1 cellular context compared by ENCODE assay signal in the genomic region with DNA sequence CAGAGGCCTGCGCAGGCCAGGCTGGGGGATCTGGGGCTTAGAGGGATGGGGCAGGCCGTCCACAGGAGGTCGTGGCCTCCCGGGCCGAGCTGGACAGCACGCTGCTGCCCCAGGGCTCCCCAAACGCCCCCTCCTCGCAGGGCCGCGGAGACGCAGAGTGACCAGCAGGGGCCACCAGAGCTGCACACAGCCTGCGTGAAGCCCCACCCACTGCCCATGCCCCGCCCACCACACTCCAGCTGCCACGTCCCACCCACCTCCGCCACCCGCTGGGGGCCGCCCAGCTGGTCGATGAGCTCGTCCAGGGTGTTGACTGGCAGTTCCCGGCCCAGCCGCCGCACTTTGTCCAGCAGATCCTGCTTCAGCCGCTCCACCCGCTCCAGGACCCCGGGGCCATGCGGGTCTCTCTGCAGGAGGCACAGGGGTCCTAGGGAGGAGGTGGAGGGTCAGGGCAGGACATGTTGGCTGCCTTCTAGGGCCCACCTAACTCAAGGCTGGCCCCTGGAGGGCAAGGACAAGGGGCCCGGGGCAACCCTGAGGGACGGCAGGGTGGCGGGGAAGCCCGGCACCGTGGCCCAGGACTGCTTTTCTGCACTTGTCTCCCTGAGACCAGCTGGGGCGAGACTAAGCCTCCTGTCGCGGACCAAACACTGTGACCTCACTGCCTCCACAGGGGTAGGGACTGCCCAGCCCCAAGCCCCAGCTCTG.
A peak's percentile ranks its signal among the peaks of the same experiment; 100 is the strongest.
TF ChIP-seq lines count a peak whose summit lies in the region.

No MANE protein-coding gene starts in this region.

TF ChIP-seq in HepG2, 621 proteins besides CTCF, POLR2A, EP300 and RAD21 (continued from another document and continues in another):
- TF ChIP-seq, protein P1, sequence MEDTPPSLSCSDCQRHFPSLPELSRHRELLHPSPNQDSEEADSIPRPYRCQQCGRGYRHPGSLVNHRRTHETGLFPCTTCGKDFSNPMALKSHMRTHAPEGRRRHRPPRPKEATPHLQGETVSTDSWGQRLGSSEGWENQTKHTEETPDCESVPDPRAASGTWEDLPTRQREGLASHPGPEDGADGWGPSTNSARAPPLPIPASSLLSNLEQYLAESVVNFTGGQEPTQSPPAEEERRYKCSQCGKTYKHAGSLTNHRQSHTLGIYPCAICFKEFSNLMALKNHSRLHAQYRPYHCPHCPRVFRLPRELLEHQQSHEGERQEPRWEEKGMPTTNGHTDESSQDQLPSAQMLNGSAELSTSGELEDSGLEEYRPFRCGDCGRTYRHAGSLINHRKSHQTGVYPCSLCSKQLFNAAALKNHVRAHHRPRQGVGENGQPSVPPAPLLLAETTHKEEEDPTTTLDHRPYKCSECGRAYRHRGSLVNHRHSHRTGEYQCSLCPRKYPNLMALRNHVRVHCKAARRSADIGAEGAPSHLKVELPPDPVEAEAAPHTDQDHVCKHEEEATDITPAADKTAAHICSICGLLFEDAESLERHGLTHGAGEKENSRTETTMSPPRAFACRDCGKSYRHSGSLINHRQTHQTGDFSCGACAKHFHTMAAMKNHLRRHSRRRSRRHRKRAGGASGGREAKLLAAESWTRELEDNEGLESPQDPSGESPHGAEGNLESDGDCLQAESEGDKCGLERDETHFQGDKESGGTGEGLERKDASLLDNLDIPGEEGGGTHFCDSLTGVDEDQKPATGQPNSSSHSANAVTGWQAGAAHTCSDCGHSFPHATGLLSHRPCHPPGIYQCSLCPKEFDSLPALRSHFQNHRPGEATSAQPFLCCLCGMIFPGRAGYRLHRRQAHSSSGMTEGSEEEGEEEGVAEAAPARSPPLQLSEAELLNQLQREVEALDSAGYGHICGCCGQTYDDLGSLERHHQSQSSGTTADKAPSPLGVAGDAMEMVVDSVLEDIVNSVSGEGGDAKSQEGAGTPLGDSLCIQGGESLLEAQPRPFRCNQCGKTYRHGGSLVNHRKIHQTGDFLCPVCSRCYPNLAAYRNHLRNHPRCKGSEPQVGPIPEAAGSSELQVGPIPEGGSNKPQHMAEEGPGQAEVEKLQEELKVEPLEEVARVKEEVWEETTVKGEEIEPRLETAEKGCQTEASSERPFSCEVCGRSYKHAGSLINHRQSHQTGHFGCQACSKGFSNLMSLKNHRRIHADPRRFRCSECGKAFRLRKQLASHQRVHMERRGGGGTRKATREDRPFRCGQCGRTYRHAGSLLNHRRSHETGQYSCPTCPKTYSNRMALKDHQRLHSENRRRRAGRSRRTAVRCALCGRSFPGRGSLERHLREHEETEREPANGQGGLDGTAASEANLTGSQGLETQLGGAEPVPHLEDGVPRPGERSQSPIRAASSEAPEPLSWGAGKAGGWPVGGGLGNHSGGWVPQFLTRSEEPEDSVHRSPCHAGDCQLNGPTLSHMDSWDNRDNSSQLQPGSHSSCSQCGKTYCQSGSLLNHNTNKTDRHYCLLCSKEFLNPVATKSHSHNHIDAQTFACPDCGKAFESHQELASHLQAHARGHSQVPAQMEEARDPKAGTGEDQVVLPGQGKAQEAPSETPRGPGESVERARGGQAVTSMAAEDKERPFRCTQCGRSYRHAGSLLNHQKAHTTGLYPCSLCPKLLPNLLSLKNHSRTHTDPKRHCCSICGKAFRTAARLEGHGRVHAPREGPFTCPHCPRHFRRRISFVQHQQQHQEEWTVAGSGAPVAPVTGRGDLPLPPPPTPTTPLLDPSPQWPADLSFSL (CRISPR knock-in tag; IDR thresholded peaks at IDR 0.05) = no peak
- TF ChIP-seq ZFP90 (CRISPR knock-in tag; IDR thresholded peaks at IDR 0.05; ENCODE audit: borderline replicate concordance) = no peak
- TF ChIP-seq ZMYM4 (CRISPR knock-in tag; IDR thresholded peaks at IDR 0.05) = peak; percentile 69; the same call in 1 of the 2 replicates
- no peak for TF ChIP-seq CC2D1A (CRISPR knock-in tag; IDR thresholded peaks at IDR 0.05)
- peak; percentile 44; the same call in 1 of the 2 replicates for TF ChIP-seq JUND (CRISPR knock-in tag; IDR thresholded peaks at IDR 0.05)
- peak; percentile 54; the same call in 1 of the 2 replicates for TF ChIP-seq CREB1 (IDR thresholded peaks at IDR 0.05)
- TF ChIP-seq CREB1 (CRISPR knock-in tag; IDR thresholded peaks at IDR 0.05) = no peak
- TF ChIP-seq JARID2 (CRISPR knock-in tag; IDR thresholded peaks at IDR 0.05; ENCODE audit: insufficient replicate concordance) = peak; percentile 66
- no peak for TF ChIP-seq ZKSCAN5 (CRISPR knock-in tag; IDR thresholded peaks at IDR 0.05)
- TF ChIP-seq ZNF629 (CRISPR knock-in tag; conservative IDR thresholded peaks at IDR 0.05) = no peak
- no peak for TF ChIP-seq ZNF432 (CRISPR knock-in tag; IDR thresholded peaks at IDR 0.05; ENCODE audit: borderline replicate concordance)
- TF ChIP-seq ZNF614 (CRISPR knock-in tag; IDR thresholded peaks at IDR 0.05; ENCODE audit: borderline replicate concordance) = peak; percentile 80; the same call in 1 of the 2 replicates
- TF ChIP-seq HOXA5 (CRISPR knock-in tag; IDR thresholded peaks at IDR 0.05) = peak; percentile 65; the same call in 1 of the 2 replicates
- no peak for TF ChIP-seq ZNF44 (CRISPR knock-in tag; IDR thresholded peaks at IDR 0.05)
- TF ChIP-seq, protein P2, sequence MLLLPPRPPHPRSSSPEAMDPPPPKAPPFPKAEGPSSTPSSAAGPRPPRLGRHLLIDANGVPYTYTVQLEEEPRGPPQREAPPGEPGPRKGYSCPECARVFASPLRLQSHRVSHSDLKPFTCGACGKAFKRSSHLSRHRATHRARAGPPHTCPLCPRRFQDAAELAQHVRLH (CRISPR knock-in tag; IDR thresholded peaks at IDR 0.05; ENCODE audit: borderline replicate concordance, low read depth) = no peak
- no peak for TF ChIP-seq ZNF12 (CRISPR knock-in tag; IDR thresholded peaks at IDR 0.05)
- TF ChIP-seq ZNF143 (CRISPR knock-in tag; IDR thresholded peaks at IDR 0.05) = no peak
- TF ChIP-seq, protein P3, sequence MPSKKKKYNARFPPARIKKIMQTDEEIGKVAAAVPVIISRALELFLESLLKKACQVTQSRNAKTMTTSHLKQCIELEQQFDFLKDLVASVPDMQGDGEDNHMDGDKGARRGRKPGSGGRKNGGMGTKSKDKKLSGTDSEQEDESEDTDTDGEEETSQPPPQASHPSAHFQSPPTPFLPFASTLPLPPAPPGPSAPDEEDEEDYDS (CRISPR knock-in tag; IDR thresholded peaks at IDR 0.05) = peak; percentile 80
- no peak; the same call in 1 of the 2 replicates for TF ChIP-seq ZNF274 (CRISPR knock-in tag; IDR thresholded peaks at IDR 0.05)
- TF ChIP-seq SOX6 (IDR thresholded peaks at IDR 0.05) = no peak
- peak; percentile 46 for TF ChIP-seq SOX6 (CRISPR knock-in tag; IDR thresholded peaks at IDR 0.05)
- TF ChIP-seq ZBTB42 (CRISPR knock-in tag; IDR thresholded peaks at IDR 0.05) = peak; percentile 64; the same call in 1 of the 2 replicates
- TF ChIP-seq, protein P4, sequence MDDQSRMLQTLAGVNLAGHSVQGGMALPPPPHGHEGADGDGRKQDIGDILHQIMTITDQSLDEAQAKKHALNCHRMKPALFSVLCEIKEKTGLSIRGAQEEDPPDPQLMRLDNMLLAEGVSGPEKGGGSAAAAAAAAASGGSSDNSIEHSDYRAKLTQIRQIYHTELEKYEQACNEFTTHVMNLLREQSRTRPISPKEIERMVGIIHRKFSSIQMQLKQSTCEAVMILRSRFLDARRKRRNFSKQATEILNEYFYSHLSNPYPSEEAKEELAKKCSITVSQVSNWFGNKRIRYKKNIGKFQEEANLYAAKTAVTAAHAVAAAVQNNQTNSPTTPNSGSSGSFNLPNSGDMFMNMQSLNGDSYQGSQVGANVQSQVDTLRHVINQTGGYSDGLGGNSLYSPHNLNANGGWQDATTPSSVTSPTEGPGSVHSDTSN (CRISPR knock-in tag; IDR thresholded peaks at IDR 0.05; ENCODE audit: borderline replicate concordance) = no peak
- no peak; the same call in 1 of the 2 replicates for TF ChIP-seq RBAK (CRISPR knock-in tag; IDR thresholded peaks at IDR 0.05)
- no peak for TF ChIP-seq DNMT1 (CRISPR knock-in tag; IDR thresholded peaks at IDR 0.05)
- TF ChIP-seq TSC22D2 (CRISPR knock-in tag; IDR thresholded peaks at IDR 0.05; ENCODE audit: borderline replicate concordance) = no peak
- TF ChIP-seq, protein P5, sequence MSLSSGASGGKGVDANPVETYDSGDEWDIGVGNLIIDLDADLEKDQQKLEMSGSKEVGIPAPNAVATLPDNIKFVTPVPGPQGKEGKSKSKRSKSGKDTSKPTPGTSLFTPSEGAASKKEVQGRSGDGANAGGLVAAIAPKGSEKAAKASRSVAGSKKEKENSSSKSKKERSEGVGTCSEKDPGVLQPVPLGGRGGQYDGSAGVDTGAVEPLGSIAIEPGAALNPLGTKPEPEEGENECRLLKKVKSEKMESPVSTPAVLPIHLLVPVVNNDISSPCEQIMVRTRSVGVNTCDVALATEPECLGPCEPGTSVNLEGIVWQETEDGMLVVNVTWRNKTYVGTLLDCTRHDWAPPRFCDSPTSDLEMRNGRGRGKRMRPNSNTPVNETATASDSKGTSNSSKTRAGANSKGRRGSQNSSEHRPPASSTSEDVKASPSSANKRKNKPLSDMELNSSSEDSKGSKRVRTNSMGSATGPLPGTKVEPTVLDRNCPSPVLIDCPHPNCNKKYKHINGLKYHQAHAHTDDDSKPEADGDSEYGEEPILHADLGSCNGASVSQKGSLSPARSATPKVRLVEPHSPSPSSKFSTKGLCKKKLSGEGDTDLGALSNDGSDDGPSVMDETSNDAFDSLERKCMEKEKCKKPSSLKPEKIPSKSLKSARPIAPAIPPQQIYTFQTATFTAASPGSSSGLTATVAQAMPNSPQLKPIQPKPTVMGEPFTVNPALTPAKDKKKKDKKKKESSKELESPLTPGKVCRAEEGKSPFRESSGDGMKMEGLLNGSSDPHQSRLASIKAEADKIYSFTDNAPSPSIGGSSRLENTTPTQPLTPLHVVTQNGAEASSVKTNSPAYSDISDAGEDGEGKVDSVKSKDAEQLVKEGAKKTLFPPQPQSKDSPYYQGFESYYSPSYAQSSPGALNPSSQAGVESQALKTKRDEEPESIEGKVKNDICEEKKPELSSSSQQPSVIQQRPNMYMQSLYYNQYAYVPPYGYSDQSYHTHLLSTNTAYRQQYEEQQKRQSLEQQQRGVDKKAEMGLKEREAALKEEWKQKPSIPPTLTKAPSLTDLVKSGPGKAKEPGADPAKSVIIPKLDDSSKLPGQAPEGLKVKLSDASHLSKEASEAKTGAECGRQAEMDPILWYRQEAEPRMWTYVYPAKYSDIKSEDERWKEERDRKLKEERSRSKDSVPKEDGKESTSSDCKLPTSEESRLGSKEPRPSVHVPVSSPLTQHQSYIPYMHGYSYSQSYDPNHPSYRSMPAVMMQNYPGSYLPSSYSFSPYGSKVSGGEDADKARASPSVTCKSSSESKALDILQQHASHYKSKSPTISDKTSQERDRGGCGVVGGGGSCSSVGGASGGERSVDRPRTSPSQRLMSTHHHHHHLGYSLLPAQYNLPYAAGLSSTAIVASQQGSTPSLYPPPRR (CRISPR knock-in tag; IDR thresholded peaks at IDR 0.05; ENCODE audit: borderline replicate concordance) = peak; percentile 71
- 0 out of 2 replicates have a peak, but pooled peaks have one; percentile 24 for TF ChIP-seq BRCA1 (CRISPR knock-in tag; IDR thresholded peaks at IDR 0.05)
- TF ChIP-seq, protein P6, sequence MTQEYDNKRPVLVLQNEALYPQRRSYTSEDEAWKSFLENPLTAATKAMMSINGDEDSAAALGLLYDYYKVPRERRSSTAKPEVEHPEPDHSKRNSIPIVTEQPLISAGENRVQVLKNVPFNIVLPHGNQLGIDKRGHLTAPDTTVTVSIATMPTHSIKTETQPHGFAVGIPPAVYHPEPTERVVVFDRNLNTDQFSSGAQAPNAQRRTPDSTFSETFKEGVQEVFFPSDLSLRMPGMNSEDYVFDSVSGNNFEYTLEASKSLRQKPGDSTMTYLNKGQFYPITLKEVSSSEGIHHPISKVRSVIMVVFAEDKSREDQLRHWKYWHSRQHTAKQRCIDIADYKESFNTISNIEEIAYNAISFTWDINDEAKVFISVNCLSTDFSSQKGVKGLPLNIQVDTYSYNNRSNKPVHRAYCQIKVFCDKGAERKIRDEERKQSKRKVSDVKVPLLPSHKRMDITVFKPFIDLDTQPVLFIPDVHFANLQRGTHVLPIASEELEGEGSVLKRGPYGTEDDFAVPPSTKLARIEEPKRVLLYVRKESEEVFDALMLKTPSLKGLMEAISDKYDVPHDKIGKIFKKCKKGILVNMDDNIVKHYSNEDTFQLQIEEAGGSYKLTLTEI (CRISPR knock-in tag; conservative IDR thresholded peaks at IDR 0.05) = no peak
- TF ChIP-seq ZNF235 (CRISPR knock-in tag; IDR thresholded peaks at IDR 0.05; ENCODE audit: borderline replicate concordance) = no peak
- TF ChIP-seq, protein P7, sequence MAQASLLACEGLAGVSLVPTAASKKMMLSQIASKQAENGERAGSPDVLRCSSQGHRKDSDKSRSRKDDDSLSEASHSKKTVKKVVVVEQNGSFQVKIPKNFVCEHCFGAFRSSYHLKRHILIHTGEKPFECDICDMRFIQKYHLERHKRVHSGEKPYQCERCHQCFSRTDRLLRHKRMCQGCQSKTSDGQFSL (CRISPR knock-in tag; IDR thresholded peaks at IDR 0.05) = 0 out of 2 replicates have a peak, but pooled peaks have one; percentile 61
- TF ChIP-seq, protein P8, sequence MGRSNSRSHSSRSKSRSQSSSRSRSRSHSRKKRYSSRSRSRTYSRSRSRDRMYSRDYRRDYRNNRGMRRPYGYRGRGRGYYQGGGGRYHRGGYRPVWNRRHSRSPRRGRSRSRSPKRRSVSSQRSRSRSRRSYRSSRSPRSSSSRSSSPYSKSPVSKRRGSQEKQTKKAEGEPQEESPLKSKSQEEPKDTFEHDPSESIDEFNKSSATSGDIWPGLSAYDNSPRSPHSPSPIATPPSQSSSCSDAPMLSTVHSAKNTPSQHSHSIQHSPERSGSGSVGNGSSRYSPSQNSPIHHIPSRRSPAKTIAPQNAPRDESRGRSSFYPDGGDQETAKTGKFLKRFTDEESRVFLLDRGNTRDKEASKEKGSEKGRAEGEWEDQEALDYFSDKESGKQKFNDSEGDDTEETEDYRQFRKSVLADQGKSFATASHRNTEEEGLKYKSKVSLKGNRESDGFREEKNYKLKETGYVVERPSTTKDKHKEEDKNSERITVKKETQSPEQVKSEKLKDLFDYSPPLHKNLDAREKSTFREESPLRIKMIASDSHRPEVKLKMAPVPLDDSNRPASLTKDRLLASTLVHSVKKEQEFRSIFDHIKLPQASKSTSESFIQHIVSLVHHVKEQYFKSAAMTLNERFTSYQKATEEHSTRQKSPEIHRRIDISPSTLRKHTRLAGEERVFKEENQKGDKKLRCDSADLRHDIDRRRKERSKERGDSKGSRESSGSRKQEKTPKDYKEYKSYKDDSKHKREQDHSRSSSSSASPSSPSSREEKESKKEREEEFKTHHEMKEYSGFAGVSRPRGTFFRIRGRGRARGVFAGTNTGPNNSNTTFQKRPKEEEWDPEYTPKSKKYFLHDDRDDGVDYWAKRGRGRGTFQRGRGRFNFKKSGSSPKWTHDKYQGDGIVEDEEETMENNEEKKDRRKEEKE (IDR thresholded peaks at IDR 0.05) = no peak
- no peak for TF ChIP-seq CHCHD3 (CRISPR knock-in tag; IDR thresholded peaks at IDR 0.05)
- TF ChIP-seq ZC3H4 (CRISPR knock-in tag; IDR thresholded peaks at IDR 0.05; ENCODE audit: borderline replicate concordance) = no peak
- peak; percentile 74 for TF ChIP-seq ZNF768 (CRISPR knock-in tag; IDR thresholded peaks at IDR 0.05)
- TF ChIP-seq TARDBP (CRISPR knock-in tag; IDR thresholded peaks at IDR 0.05) = peak; percentile 84
- 0 out of 2 replicates have a peak, but pooled peaks have one; percentile 20 for TF ChIP-seq DPF2 (CRISPR knock-in tag; IDR thresholded peaks at IDR 0.05; ENCODE audit: borderline replicate concordance, low read depth)
